Comparison of ENCODE assay signal across 1 cellular context in the genomic region with DNA sequence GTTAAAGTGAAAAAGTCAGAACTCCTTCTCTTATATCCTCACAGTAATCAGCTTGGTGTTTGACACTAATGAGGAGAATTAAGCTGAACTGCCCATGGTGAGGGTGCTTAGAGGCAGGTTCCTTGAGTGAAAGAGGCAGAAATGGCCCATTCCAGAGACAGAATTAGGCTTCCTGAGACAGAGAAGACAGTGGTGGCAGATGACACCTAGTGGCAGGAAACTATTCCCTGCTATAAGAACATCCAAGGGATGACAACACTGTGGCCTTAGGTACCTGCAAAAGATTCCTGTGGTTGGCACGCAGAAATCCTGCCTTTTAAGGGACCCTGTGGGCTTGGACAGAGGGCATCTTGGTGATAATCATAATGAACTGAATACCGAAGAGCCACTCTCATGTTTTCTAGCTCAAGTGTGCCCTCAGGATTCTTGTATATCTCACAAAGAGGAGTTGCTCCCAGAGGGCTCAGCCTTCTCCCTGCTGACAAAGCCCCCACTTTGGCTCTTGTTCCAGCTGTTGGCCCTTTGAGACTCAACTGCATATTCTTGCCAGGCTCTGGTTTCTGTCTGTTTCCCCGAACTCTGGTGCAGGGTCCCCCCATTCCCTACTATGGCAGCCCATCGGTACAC.
TF ChIP-seq lines count a peak whose summit lies in the region.

No MANE protein-coding gene starts in this region.

TF ChIP-seq in HEK293, 187 proteins besides CTCF, POLR2A, EP300 and RAD21 (continued from another document):
- TF ChIP-seq, protein P1, sequence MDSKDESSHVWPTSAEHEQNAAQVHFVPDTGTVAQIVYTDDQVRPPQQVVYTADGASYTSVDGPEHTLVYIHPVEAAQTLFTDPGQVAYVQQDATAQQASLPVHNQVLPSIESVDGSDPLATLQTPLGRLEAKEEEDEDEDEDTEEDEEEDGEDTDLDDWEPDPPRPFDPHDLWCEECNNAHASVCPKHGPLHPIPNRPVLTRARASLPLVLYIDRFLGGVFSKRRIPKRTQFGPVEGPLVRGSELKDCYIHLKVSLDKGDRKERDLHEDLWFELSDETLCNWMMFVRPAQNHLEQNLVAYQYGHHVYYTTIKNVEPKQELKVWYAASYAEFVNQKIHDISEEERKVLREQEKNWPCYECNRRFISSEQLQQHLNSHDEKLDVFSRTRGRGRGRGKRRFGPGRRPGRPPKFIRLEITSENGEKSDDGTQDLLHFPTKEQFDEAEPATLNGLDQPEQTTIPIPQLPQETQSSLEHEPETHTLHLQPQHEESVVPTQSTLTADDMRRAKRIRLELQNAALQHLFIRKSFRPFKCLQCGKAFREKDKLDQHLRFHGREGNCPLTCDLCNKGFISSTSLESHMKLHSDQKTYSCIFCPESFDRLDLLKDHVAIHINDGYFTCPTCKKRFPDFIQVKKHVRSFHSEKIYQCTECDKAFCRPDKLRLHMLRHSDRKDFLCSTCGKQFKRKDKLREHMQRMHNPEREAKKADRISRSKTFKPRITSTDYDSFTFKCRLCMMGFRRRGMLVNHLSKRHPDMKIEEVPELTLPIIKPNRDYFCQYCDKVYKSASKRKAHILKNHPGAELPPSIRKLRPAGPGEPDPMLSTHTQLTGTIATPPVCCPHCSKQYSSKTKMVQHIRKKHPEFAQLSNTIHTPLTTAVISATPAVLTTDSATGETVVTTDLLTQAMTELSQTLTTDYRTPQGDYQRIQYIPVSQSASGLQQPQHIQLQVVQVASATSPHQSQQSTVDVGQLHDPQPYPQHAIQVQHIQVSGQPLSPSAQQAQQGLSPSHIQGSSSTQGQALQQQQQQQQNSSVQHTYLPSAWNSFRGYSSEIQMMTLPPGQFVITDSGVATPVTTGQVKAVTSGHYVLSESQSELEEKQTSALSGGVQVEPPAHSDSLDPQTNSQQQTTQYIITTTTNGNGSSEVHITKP (tag by site-specific recombination; IDR thresholded peaks at IDR 0.05) = peak; percentile 52
- TF ChIP-seq ZNF169 (tag by site-specific recombination; IDR thresholded peaks at IDR 0.05) (no peak), ZNF654 (tag by site-specific recombination; IDR thresholded peaks at IDR 0.05; ENCODE audit: low read depth) (peak; percentile 80), BCL11B (tag by site-specific recombination; IDR thresholded peaks at IDR 0.05; ENCODE audit: low read depth) (no peak)
